ENCODE assay signal across 1 cellular context in genomic region chr14:96121660-96122395, GRCh38.
TF ChIP-seq lines count a peak whose summit lies in the region.

No MANE protein-coding gene starts in this region.

TF ChIP-seq in WTC11, 78 proteins besides CTCF, POLR2A, EP300 and RAD21 (continued from another document):
- TF ChIP-seq, protein P1, sequence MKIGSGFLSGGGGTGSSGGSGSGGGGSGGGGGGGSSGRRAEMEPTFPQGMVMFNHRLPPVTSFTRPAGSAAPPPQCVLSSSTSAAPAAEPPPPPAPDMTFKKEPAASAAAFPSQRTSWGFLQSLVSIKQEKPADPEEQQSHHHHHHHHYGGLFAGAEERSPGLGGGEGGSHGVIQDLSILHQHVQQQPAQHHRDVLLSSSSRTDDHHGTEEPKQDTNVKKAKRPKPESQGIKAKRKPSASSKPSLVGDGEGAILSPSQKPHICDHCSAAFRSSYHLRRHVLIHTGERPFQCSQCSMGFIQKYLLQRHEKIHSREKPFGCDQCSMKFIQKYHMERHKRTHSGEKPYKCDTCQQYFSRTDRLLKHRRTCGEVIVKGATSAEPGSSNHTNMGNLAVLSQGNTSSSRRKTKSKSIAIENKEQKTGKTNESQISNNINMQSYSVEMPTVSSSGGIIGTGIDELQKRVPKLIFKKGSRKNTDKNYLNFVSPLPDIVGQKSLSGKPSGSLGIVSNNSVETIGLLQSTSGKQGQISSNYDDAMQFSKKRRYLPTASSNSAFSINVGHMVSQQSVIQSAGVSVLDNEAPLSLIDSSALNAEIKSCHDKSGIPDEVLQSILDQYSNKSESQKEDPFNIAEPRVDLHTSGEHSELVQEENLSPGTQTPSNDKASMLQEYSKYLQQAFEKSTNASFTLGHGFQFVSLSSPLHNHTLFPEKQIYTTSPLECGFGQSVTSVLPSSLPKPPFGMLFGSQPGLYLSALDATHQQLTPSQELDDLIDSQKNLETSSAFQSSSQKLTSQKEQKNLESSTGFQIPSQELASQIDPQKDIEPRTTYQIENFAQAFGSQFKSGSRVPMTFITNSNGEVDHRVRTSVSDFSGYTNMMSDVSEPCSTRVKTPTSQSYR (CRISPR knock-in tag; IDR thresholded peaks at IDR 0.05), result no peak
- TF ChIP-seq OVOL2 (CRISPR knock-in tag; IDR thresholded peaks at IDR 0.05; ENCODE audit: borderline replicate concordance), result no peak
- no peak for TF ChIP-seq ATF1 (CRISPR knock-in tag; IDR thresholded peaks at IDR 0.05)
- TF ChIP-seq NFYB (CRISPR knock-in tag; conservative IDR thresholded peaks at IDR 0.05; ENCODE audit: low read depth), result no peak
- TF ChIP-seq, protein P2, sequence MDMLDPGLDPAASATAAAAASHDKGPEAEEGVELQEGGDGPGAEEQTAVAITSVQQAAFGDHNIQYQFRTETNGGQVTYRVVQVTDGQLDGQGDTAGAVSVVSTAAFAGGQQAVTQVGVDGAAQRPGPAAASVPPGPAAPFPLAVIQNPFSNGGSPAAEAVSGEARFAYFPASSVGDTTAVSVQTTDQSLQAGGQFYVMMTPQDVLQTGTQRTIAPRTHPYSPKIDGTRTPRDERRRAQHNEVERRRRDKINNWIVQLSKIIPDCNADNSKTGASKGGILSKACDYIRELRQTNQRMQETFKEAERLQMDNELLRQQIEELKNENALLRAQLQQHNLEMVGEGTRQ (CRISPR knock-in tag; IDR thresholded peaks at IDR 0.05), result no peak
- TF ChIP-seq MAX (CRISPR knock-in tag; IDR thresholded peaks at IDR 0.05), result no peak
- TF ChIP-seq, protein P3, sequence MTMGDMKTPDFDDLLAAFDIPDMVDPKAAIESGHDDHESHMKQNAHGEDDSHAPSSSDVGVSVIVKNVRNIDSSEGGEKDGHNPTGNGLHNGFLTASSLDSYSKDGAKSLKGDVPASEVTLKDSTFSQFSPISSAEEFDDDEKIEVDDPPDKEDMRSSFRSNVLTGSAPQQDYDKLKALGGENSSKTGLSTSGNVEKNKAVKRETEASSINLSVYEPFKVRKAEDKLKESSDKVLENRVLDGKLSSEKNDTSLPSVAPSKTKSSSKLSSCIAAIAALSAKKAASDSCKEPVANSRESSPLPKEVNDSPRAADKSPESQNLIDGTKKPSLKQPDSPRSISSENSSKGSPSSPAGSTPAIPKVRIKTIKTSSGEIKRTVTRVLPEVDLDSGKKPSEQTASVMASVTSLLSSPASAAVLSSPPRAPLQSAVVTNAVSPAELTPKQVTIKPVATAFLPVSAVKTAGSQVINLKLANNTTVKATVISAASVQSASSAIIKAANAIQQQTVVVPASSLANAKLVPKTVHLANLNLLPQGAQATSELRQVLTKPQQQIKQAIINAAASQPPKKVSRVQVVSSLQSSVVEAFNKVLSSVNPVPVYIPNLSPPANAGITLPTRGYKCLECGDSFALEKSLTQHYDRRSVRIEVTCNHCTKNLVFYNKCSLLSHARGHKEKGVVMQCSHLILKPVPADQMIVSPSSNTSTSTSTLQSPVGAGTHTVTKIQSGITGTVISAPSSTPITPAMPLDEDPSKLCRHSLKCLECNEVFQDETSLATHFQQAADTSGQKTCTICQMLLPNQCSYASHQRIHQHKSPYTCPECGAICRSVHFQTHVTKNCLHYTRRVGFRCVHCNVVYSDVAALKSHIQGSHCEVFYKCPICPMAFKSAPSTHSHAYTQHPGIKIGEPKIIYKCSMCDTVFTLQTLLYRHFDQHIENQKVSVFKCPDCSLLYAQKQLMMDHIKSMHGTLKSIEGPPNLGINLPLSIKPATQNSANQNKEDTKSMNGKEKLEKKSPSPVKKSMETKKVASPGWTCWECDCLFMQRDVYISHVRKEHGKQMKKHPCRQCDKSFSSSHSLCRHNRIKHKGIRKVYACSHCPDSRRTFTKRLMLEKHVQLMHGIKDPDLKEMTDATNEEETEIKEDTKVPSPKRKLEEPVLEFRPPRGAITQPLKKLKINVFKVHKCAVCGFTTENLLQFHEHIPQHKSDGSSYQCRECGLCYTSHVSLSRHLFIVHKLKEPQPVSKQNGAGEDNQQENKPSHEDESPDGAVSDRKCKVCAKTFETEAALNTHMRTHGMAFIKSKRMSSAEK (CRISPR knock-in tag; IDR thresholded peaks at IDR 0.05; ENCODE audit: borderline replicate concordance), result no peak
- no peak for TF ChIP-seq ZNF317 (CRISPR knock-in tag; IDR thresholded peaks at IDR 0.05; ENCODE audit: borderline replicate concordance, low read depth)
